Comparison of ENCODE assay signal across 22 cellular contexts in the genomic region with DNA sequence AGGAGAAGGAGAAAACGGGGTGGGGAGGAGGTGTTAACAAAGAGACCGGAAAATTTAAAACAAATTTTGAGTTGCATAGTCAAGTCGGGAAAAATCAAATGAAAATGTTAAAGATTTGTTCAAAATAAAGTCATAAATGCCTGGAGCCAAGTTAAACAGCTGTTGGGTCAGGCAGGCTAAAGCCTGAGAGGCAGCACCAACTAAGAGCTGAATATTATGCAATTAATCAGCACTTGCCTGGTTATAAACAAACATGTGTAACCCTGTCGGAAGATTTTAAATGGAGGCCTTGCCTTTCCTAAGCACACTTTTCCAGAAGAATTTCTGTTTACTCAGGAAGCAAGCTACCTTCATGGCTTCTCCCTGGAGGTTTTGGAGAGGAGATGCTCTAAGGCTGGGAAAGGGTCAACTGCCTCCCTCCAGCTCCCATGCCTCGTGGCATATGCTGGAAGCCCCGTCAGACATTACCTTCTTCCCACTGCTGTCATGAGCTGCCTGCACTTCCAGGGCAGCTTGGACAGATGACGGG.
DNase-seq lines count a peak whose midpoint lies in the region; ATAC-seq and TF ChIP-seq lines count a peak whose summit lies in the region.
"Had no signal": no experiment of that assay in that cellular context is flagged by ENCODE, and none has a peak within 500 bp of the region (broad histone marks: within the 10 kb centered on the region; RNA-seq: fewer than 3 reads in every experiment).

No MANE protein-coding gene starts in this region.

- ATAC-seq in Right ventricle myocardium superior (ENCODE audit: poor library complexity) (peak; percentile 79), heart right ventricle (peak in 5 of 8 donors; percentile 56 to 84 (median 62)), upper lobe of right lung (peak; percentile 64)
- ATAC-seq: GM12878 had no signal

- intact Hi-C loops in Right ventricle myocardium superior (cut with DNase I), result no loop called here
- intact Hi-C loops in heart right ventricle (cut with DNase I), result no loop called here
- intact Hi-C loops in upper lobe of right lung (cut with DNase I), result no loop called here

- TF ChIP-seq CTCF in right atrium auricular region (IDR thresholded peaks at IDR 0.05) (no peak), heart right ventricle (IDR thresholded peaks at IDR 0.05) (no peak), nephron progenitor cell (IDR thresholded peaks at IDR 0.05) (no peak), upper lobe of right lung (IDR thresholded peaks at IDR 0.05) (no peak)

- H3K4me1 ChIP-seq in right atrium auricular region, result no peaks in the 10 kb centered on the region
- H3K4me1 ChIP-seq in heart right ventricle, result peaks cover 0 to 3% (median 0%) of the 10 kb centered on the region in 9 donors
- H3K4me1 ChIP-seq in upper lobe of right lung, result no peaks in the 10 kb centered on the region
- H3K4me1 ChIP-seq: BLaER1 treated with 17β-estradiol and CSF1 and Interleukin-3, amounts not matched to agents 10 nM and 100 nM; Caco-2 had no signal

- 53 to 56% methylated on average over 7 of the region's 7 CpGs for WGBS in heart right ventricle, 2 donors

- H3K9me3 Mint-ChIP-seq in nephron progenitor cell, result peaks cover 58% of the 10 kb centered on the region

- DNase-seq in Right ventricle myocardium superior (no peak), right atrium auricular region (ENCODE audit: low spot score) (no peak), heart right ventricle (no peak), nephron progenitor cell (peak; percentile 2), upper lobe of right lung (no peak), NCI-H146 treated with DMSO at 0.1 percent for 48 hours (lab: John Stamatoyannopoulos, UW; ENCODE audit: unreplicated experiment) (no peak), OCI-M1 (lab: John Stamatoyannopoulos, UW) (no peak)
- DNase-seq in activated effector memory CD4-positive, alpha-beta T cell treated with anti-CD3 and anti-CD28 coated beads, Interleukin-2, amount 50 U/mL, for 16 hours, result no peak
- DNase-seq: 8988T; Caco-2; CD4-positive, alpha-beta memory T cell; DMS 273 treated with DMSO at 0.1 percent for 48 hours; DND-41; Karpas-422; MV-4-11; NCI-H1105 treated with DMSO at 0.1 percent for 48 hours; NCI-H1694; NCI-H2081; NCI-H2171 treated with DMSO at 0.1 percent for 48 hours; NCI-H526 had no signal

- H3K9me3 ChIP-seq in right atrium auricular region (no peaks in the 10 kb centered on the region), heart right ventricle (peaks cover 0 to 6% (median 0%) of the 10 kb centered on the region in 11 donors), upper lobe of right lung (no peaks in the 10 kb centered on the region)
- H3K9me3 ChIP-seq: Caco-2 had no signal

- no peak overlapping the region for H3K4me3 ChIP-seq in right atrium auricular region
- H3K4me3 ChIP-seq in heart right ventricle, result no peak overlapping the region
- no peak overlapping the region for H3K4me3 ChIP-seq in upper lobe of right lung
- H3K4me3 ChIP-seq: BLaER1 treated with 17β-estradiol and CSF1 and Interleukin-3, amounts not matched to agents 10 nM and 100 nM; GM12878 had no signal

- H3K27ac ChIP-seq in right atrium auricular region, result no peak overlapping the region
- peak overlapping the region in 3 of 10 donors; percentile 40 to 48 (median 46) for H3K27ac ChIP-seq in heart right ventricle
- no peak overlapping the region for H3K27ac ChIP-seq in upper lobe of right lung
- H3K27ac ChIP-seq: BLaER1 treated with 17β-estradiol and CSF1 and Interleukin-3, amounts not matched to agents 10 nM and 100 nM had no signal

- H3K4me1 Mint-ChIP-seq in nephron progenitor cell, result peaks cover 29% of the 10 kb centered on the region
- H3K4me1 Mint-ChIP-seq: CD4-positive, alpha-beta memory T cell had no signal

- H3K36me3 ChIP-seq in right atrium auricular region (no peaks in the 10 kb centered on the region), heart right ventricle (no peaks in the 10 kb centered on the region), upper lobe of right lung (no peaks in the 10 kb centered on the region)

- peaks cover 18% of the 10 kb centered on the region for H3K27me3 Mint-ChIP-seq in nephron progenitor cell (ENCODE audit: low read depth, poor library complexity)

- no peaks in the 10 kb centered on the region for H3K27me3 ChIP-seq in right atrium auricular region
- no peaks in the 10 kb centered on the region for H3K27me3 ChIP-seq in heart right ventricle
- no peaks in the 10 kb centered on the region for H3K27me3 ChIP-seq in upper lobe of right lung
- H3K27me3 ChIP-seq: BLaER1 treated with 17β-estradiol and CSF1 and Interleukin-3, amounts not matched to agents 10 nM and 100 nM had no signal

- no peak overlapping the region for H3K4me3 Mint-ChIP-seq in nephron progenitor cell

- H3K27ac Mint-ChIP-seq in nephron progenitor cell, result peak overlapping the region; percentile 67
- H3K27ac Mint-ChIP-seq: CD4-positive, alpha-beta memory T cell had no signal

- H3K36me3 Mint-ChIP-seq in nephron progenitor cell (ENCODE audit: low read depth), result no peaks in the 10 kb centered on the region
- H3K36me3 Mint-ChIP-seq: CD4-positive, alpha-beta memory T cell had no signal
